Comparison of ENCODE assay signal across 19 cellular contexts in the genomic region with DNA sequence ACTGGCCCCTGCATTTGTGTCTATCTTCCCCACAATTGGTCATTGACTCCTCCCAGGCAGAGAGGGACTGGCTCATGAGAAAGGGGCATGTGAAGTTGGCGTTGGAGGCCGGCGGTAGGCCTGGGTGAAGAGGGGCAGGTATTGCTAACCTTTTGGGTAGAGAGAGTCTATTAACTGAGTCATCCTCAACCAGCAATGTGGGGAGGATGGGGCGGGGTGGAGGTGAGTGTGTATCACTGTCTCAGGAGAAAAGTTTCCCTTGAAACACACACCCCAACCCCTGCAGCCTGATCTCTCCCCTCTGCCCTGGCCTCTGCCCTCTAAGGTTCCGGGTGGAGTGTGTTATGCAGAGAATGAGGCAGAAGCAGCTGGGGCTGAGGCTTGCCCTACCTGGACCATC.
A peak's percentile ranks its signal among the peaks of the same experiment; 100 is the strongest.
DNase-seq lines count a peak whose midpoint lies in the region; ATAC-seq and TF ChIP-seq lines count a peak whose summit lies in the region.
"Had no signal": no experiment of that assay in that cellular context is flagged by ENCODE, and none has a peak within 500 bp of the region (broad histone marks: within the 10 kb centered on the region; RNA-seq: fewer than 3 reads in every experiment).

No MANE protein-coding gene starts in this region.

- peaks cover 0 to 16% (median 0%) of the 10 kb centered on the region in 8 donors for H3K9me3 ChIP-seq in spleen
- H3K9me3 ChIP-seq: suprapubic skin had no signal

- H3K4me3 ChIP-seq in spleen = no peak overlapping the region
- H3K4me3 ChIP-seq: hepatocyte, lung, suprapubic skin had no signal

- peaks cover 38% of the 10 kb centered on the region for H3K27me3 Mint-ChIP-seq in activated T-cell treated with anti-CD3 and anti-CD28 coated beads, Interleukin-2, amount 50 U/mL, for 4 hours (ENCODE audit: low read depth)

- DNase-seq in activated CD4-positive, alpha-beta T cell treated with anti-CD3 and anti-CD28 coated beads, Interleukin-2, amount 50 U/mL, for 48 hours = peak; percentile 22 to 41
- DNase-seq in activated CD4-positive, alpha-beta T cell treated with anti-CD3 and anti-CD28 coated beads, Interleukin-2, amount 50 U/mL, for 1 hour = no peak
- DNase-seq in LoVo (ENCODE audit: low spot score) (peak; percentile 37), NCI-H510A treated with DMSO at 0.1 percent for 48 hours (lab: John Stamatoyannopoulos, UW) (no peak), spleen (no peak)
- DNase-seq in activated T-cell treated with anti-CD3 and anti-CD28 coated beads, Interleukin-2, amount 50 U/mL, for 4 hours = no peak
- DNase-seq in stimulated activated CD4-positive, alpha-beta T cell treated with anti-CD3 and anti-CD28 coated beads, Interleukin-15, amount 100 ng/mL, for 24 hours = peak; percentile 53
- DNase-seq: ACHN, C1 segment of cervical spinal cord, dermis blood vessel endothelial cell, foreskin fibroblast, NCI-H187 treated with DMSO at 0.1 percent for 48 hours, occipital lobe, Right ventricle myocardium superior, SW 1271 had no signal

- no peaks in the 10 kb centered on the region for H3K36me3 Mint-ChIP-seq in activated T-cell treated with anti-CD3 and anti-CD28 coated beads, Interleukin-2, amount 50 U/mL, for 4 hours (ENCODE audit: insufficient read depth)

- peaks cover 0 to 61% (median 11%) of the 10 kb centered on the region in 7 donors for H3K27me3 ChIP-seq in spleen (replicated peaks in 1 of 7)

- H3K4me3 Mint-ChIP-seq in activated T-cell treated with anti-CD3 and anti-CD28 coated beads, Interleukin-2, amount 50 U/mL, for 4 hours = no peak overlapping the region

- WGBS in spleen, 5 donors = 77 to 92% (median 90%) methylated on average over 5 of the region's 5 CpGs

- peaks cover 5% of the 10 kb centered on the region for H3K9me3 Mint-ChIP-seq in activated T-cell treated with anti-CD3 and anti-CD28 coated beads, Interleukin-2, amount 50 U/mL, for 4 hours

- peak; percentile 71 to 81 for ATAC-seq in activated T-cell treated with anti-CD3 and anti-CD28 coated beads, Interleukin-2, amount 50 U/mL, for 4 hours
- no peak for ATAC-seq in GM18907 (IDR thresholded peaks at IDR 0.05; ENCODE audit: unreplicated experiment)

- no peak for TF ChIP-seq POLR2A in spleen (IDR thresholded peaks at IDR 0.05)

- no peaks in the 10 kb centered on the region for H3K4me1 ChIP-seq in spleen

- TF ChIP-seq CTCF in spleen (IDR thresholded peaks at IDR 0.05 in 8 of 11, conservative IDR thresholded peaks at IDR 0.05 in 3 of 11) = no peak

- no peaks in the 10 kb centered on the region for H3K4me1 Mint-ChIP-seq in activated T-cell treated with anti-CD3 and anti-CD28 coated beads, Interleukin-2, amount 50 U/mL, for 4 hours (ENCODE audit: low read depth)

- H3K27ac ChIP-seq in spleen = no peak overlapping the region
- H3K27ac ChIP-seq: hepatocyte, suprapubic skin had no signal

- intact Hi-C loops in spleen (cut with DNase I; ENCODE audit: low total_unique reads) = no loop called here

- H3K36me3 ChIP-seq in spleen = no peaks in the 10 kb centered on the region
- H3K36me3 ChIP-seq: suprapubic skin had no signal

Comparison
In these comparisons a context has a peak if more than half of its experiments do, and no peak if none do; other contexts are left out.
1. DNase-seq: peak in activated CD4-positive, alpha-beta T cell treated with anti-CD3 and anti-CD28 coated beads, Interleukin-2, amount 50 U/mL, for 48 hours (2 of 2), LoVo (single experiment) and stimulated activated CD4-positive, alpha-beta T cell treated with anti-CD3 and anti-CD28 coated beads, Interleukin-15, amount 100 ng/mL, for 24 hours (single experiment); none in activated CD4-positive, alpha-beta T cell treated with anti-CD3 and anti-CD28 coated beads, Interleukin-2, amount 50 U/mL, for 1 hour (single experiment), activated T-cell treated with anti-CD3 and anti-CD28 coated beads, Interleukin-2, amount 50 U/mL, for 4 hours (single experiment), NCI-H510A treated with DMSO at 0.1 percent for 48 hours (single experiment) and spleen (single experiment).